Comparison of ENCODE assay signal across 21 cellular contexts in the genomic region with DNA sequence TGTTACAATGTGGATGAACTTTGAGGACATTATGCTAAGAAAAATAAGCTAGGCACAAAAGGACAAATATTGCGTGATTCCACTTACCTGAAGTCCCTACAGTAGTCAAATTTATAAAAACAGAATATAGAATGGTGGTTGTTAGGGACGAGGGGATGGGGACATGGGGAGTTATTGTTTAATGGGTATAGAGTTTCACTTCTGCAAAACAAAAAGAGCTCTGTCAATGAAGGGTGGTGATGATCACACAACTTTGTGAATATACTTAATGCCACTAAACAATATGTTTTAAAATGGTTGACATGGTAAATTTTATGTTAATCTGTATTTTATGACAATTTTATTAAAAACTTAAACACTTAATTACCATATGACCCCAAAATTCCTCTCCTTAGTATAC. TPM values are rescaled to one million over a fixed set of nuclear protein-coding genes. Genes with fewer than 3 reads are reported as not detected.
DNase-seq lines count a peak whose midpoint lies in the region; ATAC-seq, FAIRE-seq and TF ChIP-seq lines count a peak whose summit lies in the region.
"Had no signal": no experiment of that assay in that cellular context is flagged by ENCODE, and none has a peak within 500 bp of the region (broad histone marks: within the 10 kb centered on the region; RNA-seq: fewer than 3 reads in every experiment).

No MANE protein-coding gene starts in this region.

- H3K27ac ChIP-seq in colonic mucosa: no peak overlapping the region
- no peak overlapping the region for H3K27ac ChIP-seq in thyroid gland
- H3K27ac ChIP-seq: gastrocnemius medialis, HL-60 had no signal

- peak; percentile 18 for FAIRE-seq in GM19239 (lab: Jason Lieb, UNC)
- FAIRE-seq: H1, TTC549 had no signal

- H3K4me1 ChIP-seq in colonic mucosa: no peaks in the 10 kb centered on the region
- no peaks in the 10 kb centered on the region for H3K4me1 ChIP-seq in thyroid gland

- no peaks in the 10 kb centered on the region for H3K36me3 ChIP-seq in colonic mucosa
- no peaks in the 10 kb centered on the region for H3K36me3 ChIP-seq in thyroid gland

- no peaks in the 10 kb centered on the region for H3K27me3 ChIP-seq in colonic mucosa
- H3K27me3 ChIP-seq in thyroid gland: no peaks in the 10 kb centered on the region
- H3K27me3 ChIP-seq: gastrocnemius medialis had no signal

- H3K4me3 ChIP-seq in NB4 (ENCODE audit: low read depth, low read length): no peak overlapping the region
- no peak overlapping the region for H3K4me3 ChIP-seq in colonic mucosa
- H3K4me3 ChIP-seq in thyroid gland (replicated peaks in 1 of 3): no peak overlapping the region
- H3K4me3 ChIP-seq: gastrocnemius medialis had no signal

- TF ChIP-seq CTCF in NB4 (IDR thresholded peaks at IDR 0.05; ENCODE audit: low read depth, low read length) (no peak), colonic mucosa (IDR thresholded peaks at IDR 0.05) (no peak), thyroid gland (IDR thresholded peaks at IDR 0.05) (no peak)

- ATAC-seq in HG03060 (IDR thresholded peaks at IDR 0.05; ENCODE audit: low read depth, unreplicated experiment): peak; percentile 65
- ATAC-seq: gastrocnemius medialis, left ventricle myocardium superior, right cardiac atrium had no signal

- H3K9me3 ChIP-seq in colonic mucosa (no peaks in the 10 kb centered on the region), thyroid gland (no peaks in the 10 kb centered on the region)
- H3K9me3 ChIP-seq: gastrocnemius medialis had no signal

- DNase-seq in CD1c-positive myeloid dendritic cell (ENCODE audit: extremely low spot score): peak; percentile 3
- peak; percentile 12 for DNase-seq in GM19239 (ENCODE audit: insufficient read length, low spot score)
- DNase-seq in NB4 (ENCODE audit: low read depth): peak; percentile 10
- DNase-seq in colonic mucosa: no peak
- DNase-seq in NCI-H2107 treated with DMSO at 0.1 percent for 48 hours (lab: John Stamatoyannopoulos, UW; ENCODE audit: unreplicated experiment): no peak
- DNase-seq in thyroid gland: no peak
- DNase-seq in stimulated activated naive CD4-positive, alpha-beta T cell (lab: John Stamatoyannopoulos, UW): no peak
- DNase-seq: activated CD4-positive, alpha-beta T cell treated with anti-CD3 and anti-CD28 coated beads, Interleukin-2, amount 10 ng/mL, durations not matched to agents 7 days and 5 days; activated naive CD4-positive, alpha-beta T cell treated with Interleukin-2 at 50 U/mL for 16 hours; CD4-positive, alpha-beta memory T cell; gastrocnemius medialis; KG1; left ventricle myocardium superior; NCI-H1417 treated with DMSO at 0.1 percent for 48 hours; occipital lobe; right cardiac atrium had no signal

- 93 to 95% methylated on average over 2 of the region's 2 CpGs for WGBS in thyroid gland, 2 donors

- TF ChIP-seq POLR2A in NB4 (IDR thresholded peaks at IDR 0.05; ENCODE audit: extremely low read depth, insufficient read length) (no peak), thyroid gland (IDR thresholded peaks at IDR 0.05) (no peak)

- intact Hi-C loops in colonic mucosa (cut with DNase I) (no loop called here), thyroid gland (cut with DNase I) (no loop called here)

- H3K9ac ChIP-seq in colonic mucosa (ENCODE audit: low read depth in 2 of 2, low read length in 2 of 2): no peak overlapping the region

RNA-seq across cellular contexts. Expression of a gene that starts 26.1 kb away (rescaled TPM):
- 10 to 100 TPM; 21.5 to 28.0 TPM for total RNA-seq in colonic mucosa
- 10 to 100 TPM; 31.9 to 53.8 (median 43.7) TPM for total RNA-seq in thyroid gland

RNA-seq across cellular contexts. Expression of a gene that starts 54.7 kb away (rescaled TPM):
- total RNA-seq in colonic mucosa (10 to 100 TPM; 19.5 to 19.7 TPM), thyroid gland (10 to 100 TPM; 11.6 to 23.7 (median 14.4) TPM)
- total RNA-seq: SK-MEL-5 had no signal

Comparison
In these comparisons a context has a peak if more than half of its experiments do, and no peak if none do; other contexts are left out.
1. DNase-seq: peak in CD1c-positive myeloid dendritic cell (single experiment), GM19239 (single experiment) and NB4 (single experiment); none in colonic mucosa (single experiment), NCI-H2107 treated with DMSO at 0.1 percent for 48 hours (single experiment), thyroid gland (0 of 2) and stimulated activated naive CD4-positive, alpha-beta T cell (0 of 6).